ENCODE assay signal across 20 cellular contexts in the genomic region with DNA sequence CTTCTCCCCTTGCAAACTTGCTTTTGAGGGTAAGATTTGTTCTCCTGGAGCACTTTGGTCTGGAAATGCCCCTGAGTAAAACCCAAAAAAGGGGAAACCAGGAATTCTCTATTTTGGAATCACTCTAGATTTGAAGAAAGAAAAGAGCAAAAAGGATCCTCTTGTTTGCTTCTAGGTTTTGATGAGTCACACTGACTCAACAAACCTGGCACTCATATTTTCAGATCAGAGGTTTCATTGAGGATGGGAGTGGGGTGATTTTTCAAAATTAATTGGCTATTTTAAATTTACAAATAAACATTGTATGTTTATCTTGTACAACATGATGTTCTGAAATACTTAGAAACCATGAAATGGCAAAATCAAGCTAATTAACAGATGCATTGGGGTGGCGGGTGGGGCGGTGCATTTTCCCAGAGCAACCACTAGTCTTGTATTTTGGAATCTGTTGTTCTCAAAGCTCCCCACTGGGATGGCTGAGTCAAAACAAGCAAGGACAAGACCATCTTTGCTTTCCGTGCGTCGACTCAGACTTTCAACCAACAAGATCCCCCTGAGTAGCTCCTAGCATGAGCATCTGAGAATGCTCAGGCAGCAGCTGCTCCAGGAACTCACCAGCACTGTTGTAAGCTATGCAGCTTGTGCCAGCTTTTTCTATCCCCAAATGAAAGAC.
"Had no signal": no experiment of that assay in that cellular context is flagged by ENCODE, and none has a peak within 500 bp of the region (broad histone marks: within the 10 kb centered on the region; RNA-seq: fewer than 3 reads in every experiment).

No MANE protein-coding gene starts in this region.

- H3K36me3 Mint-ChIP-seq: natural killer cell treated with Interleukin-12 subunit alpha and Interleukin-12 subunit beta and Interleukin-15 and Interleukin-18, amount 100 ng/mL, for 72 hours; stimulated activated naive B cell treated with anti-CD40 and anti-IgM and Interleukin-4, amounts not matched to agents 10 μg/mL and 1 μg/mL and 100 μg/mL, for 72 hours; T-cell had no signal

- H3K4me1 Mint-ChIP-seq: activated CD4-positive, alpha-beta T cell treated with anti-CD3 and anti-CD28 coated beads for 36 hours; stimulated activated naive B cell treated with anti-CD40 and anti-IgM and Interleukin-4, amounts not matched to agents 10 μg/mL and 1 μg/mL and 100 μg/mL, for 72 hours; T-cell had no signal

- DNase-seq: activated CD4-positive, alpha-beta T cell treated with anti-CD3 and anti-CD28 coated beads for 36 hours; activated CD8-positive, alpha-beta memory T cell treated with anti-CD3 and anti-CD28 coated beads, Interleukin-2, amount 50 U/mL, for 4 hours; activated CD8-positive, alpha-beta T cell treated with anti-CD3 and anti-CD28 coated beads for 36 hours; aorta; caudate nucleus; colonic mucosa; effector CD4-positive, alpha-beta T cell; hypothalamus; occipital lobe; stimulated activated CD4-positive, alpha-beta T cell treated with anti-CD3 and anti-CD28 coated beads, Interleukin-2, amount 100 ng/mL, for 24 hours; stimulated activated naive B cell treated with anti-CD40 and anti-IgM and Interleukin-4, amounts not matched to agents 10 μg/mL and 1 μg/mL and 100 μg/mL, for 72 hours; substantia nigra; T-cell; T1000; trophoblast cell had no signal

- H3K9me3 ChIP-seq: colonic mucosa, gastroesophageal sphincter had no signal

- H3K27me3 Mint-ChIP-seq: activated CD4-positive, alpha-beta T cell treated with anti-CD3 and anti-CD28 coated beads for 36 hours; activated CD8-positive, alpha-beta T cell treated with anti-CD3 and anti-CD28 coated beads for 36 hours; natural killer cell treated with Interleukin-12 subunit alpha and Interleukin-12 subunit beta and Interleukin-15 and Interleukin-18, amount 100 ng/mL, for 72 hours; progenitor cell of endocrine pancreas; stimulated activated naive B cell treated with anti-CD40 and anti-IgM and Interleukin-4, amounts not matched to agents 10 μg/mL and 1 μg/mL and 100 μg/mL, for 72 hours had no signal

- H3K9me3 Mint-ChIP-seq: activated CD8-positive, alpha-beta T cell treated with anti-CD3 and anti-CD28 coated beads for 36 hours had no signal

- H3K27me3 ChIP-seq: colonic mucosa had no signal

- H3K4me3 Mint-ChIP-seq: activated CD4-positive, alpha-beta T cell treated with anti-CD3 and anti-CD28 coated beads for 36 hours; activated CD8-positive, alpha-beta T cell treated with anti-CD3 and anti-CD28 coated beads for 36 hours; natural killer cell treated with Interleukin-12 subunit alpha and Interleukin-12 subunit beta and Interleukin-15 and Interleukin-18, amount 100 ng/mL, for 72 hours; stimulated activated naive B cell treated with anti-CD40 and anti-IgM and Interleukin-4, amounts not matched to agents 10 μg/mL and 1 μg/mL and 100 μg/mL, for 72 hours; T-cell had no signal

- H3K36me3 ChIP-seq: colonic mucosa, gastroesophageal sphincter had no signal

- H3K27ac ChIP-seq: colonic mucosa, epithelial cell of prostate, gastroesophageal sphincter, VCaP had no signal

- H3K4me1 ChIP-seq: colonic mucosa, gastroesophageal sphincter had no signal

- H3K4me3 ChIP-seq: colonic mucosa, gastroesophageal sphincter had no signal

- H3K27ac Mint-ChIP-seq: activated CD4-positive, alpha-beta T cell treated with anti-CD3 and anti-CD28 coated beads for 36 hours; activated CD8-positive, alpha-beta T cell treated with anti-CD3 and anti-CD28 coated beads for 36 hours; natural killer cell treated with Interleukin-12 subunit alpha and Interleukin-12 subunit beta and Interleukin-15 and Interleukin-18, amount 100 ng/mL, for 72 hours; progenitor cell of endocrine pancreas; stimulated activated naive B cell treated with anti-CD40 and anti-IgM and Interleukin-4, amounts not matched to agents 10 μg/mL and 1 μg/mL and 100 μg/mL, for 72 hours; T-cell had no signal
